ENCODE assay signal across 18 cellular contexts in the genomic region with DNA sequence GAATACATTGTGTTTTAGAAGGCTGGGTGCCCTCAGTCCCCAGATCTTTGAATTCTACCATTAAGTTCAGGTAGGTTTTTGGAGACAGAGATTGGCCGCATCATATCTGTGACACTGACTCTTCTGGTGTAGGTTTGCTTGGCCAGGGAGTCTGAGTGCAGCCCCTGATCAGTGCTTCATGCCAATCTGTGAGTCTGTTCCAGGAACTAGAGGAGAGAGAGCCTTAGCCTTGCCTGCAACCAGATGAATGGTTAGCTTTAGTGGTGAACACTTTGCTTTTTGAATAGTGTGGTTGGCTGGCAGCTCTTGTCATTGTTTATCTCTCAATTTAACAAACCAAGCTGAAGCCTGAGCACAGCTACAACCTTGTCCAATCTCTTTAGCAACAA.
A peak's percentile ranks its signal among the peaks of the same experiment; 100 is the strongest.
DNase-seq lines count a peak whose midpoint lies in the region; ATAC-seq, FAIRE-seq and TF ChIP-seq lines count a peak whose summit lies in the region.
"Had no signal": no experiment of that assay in that cellular context is flagged by ENCODE, and none has a peak within 500 bp of the region (broad histone marks: within the 10 kb centered on the region; RNA-seq: fewer than 3 reads in every experiment).

No MANE protein-coding gene starts in this region.

- intact Hi-C loops in activated CD4-positive, alpha-beta T cell treated with anti-CD3 and anti-CD28 coated beads, Interleukin-2, amount 10 ng/mL, durations not matched to agents 24 days and 14 days (cut with micrococcal nuclease): no loop called here
- intact Hi-C loops in uterus (cut with DNase I; ENCODE audit: low total_unique reads): no loop called here

- no peak for TF ChIP-seq POLR2A in uterus (IDR thresholded peaks at IDR 0.05)

- H3K36me3 Mint-ChIP-seq in activated CD4-positive, alpha-beta T cell treated with anti-CD3 and anti-CD28 coated beads, Interleukin-2, amount 10 ng/mL, durations not matched to agents 24 days and 14 days (ENCODE audit: low read depth): no peaks in the 10 kb centered on the region
- no peaks in the 10 kb centered on the region for H3K36me3 Mint-ChIP-seq in effector memory CD8-positive, alpha-beta T cell (ENCODE audit: insufficient read depth)

- DNase-seq in activated CD4-positive, alpha-beta T cell treated with anti-CD3 and anti-CD28 coated beads, Interleukin-2, amount 10 ng/mL, durations not matched to agents 24 days and 14 days: peak; percentile 70
- DNase-seq in activated CD4-positive, alpha-beta T cell treated with anti-CD3 and anti-CD28 coated beads for 1 hour: no peak
- DNase-seq in HTR-8/SVneo (ENCODE audit: insufficient read length, low spot score) (no peak), uterus (no peak), DMS114 treated with DMSO at 0.1 percent for 48 hours (lab: John Stamatoyannopoulos, UW; ENCODE audit: unreplicated experiment) (no peak), NOMO-1 treated with dmso at 0.1 percent for 144 hours (lab: John Stamatoyannopoulos, UW; ENCODE audit: unreplicated experiment) (no peak)
- no peak for DNase-seq in effector memory CD8-positive, alpha-beta T cell
- DNase-seq: 8988T, C1 segment of cervical spinal cord, DMS153, Karpas-422, NCI-H187 treated with DMSO at 0.1 percent for 48 hours, NCI-H446 had no signal

- no peaks in the 10 kb centered on the region for H3K36me3 ChIP-seq in uterus

- H3K4me1 ChIP-seq in uterus: no peaks in the 10 kb centered on the region

- no peak overlapping the region for H3K4me3 ChIP-seq in uterus
- H3K4me3 ChIP-seq: SK-N-MC had no signal

- no peak overlapping the region for H3K27ac Mint-ChIP-seq in activated CD4-positive, alpha-beta T cell treated with anti-CD3 and anti-CD28 coated beads, Interleukin-2, amount 10 ng/mL, durations not matched to agents 24 days and 14 days
- no peak overlapping the region for H3K27ac Mint-ChIP-seq in effector memory CD8-positive, alpha-beta T cell

- no peak for TF ChIP-seq CTCF in uterus (IDR thresholded peaks at IDR 0.05)

- no peaks in the 10 kb centered on the region for H3K9me3 ChIP-seq in uterus

- peaks cover 5% of the 10 kb centered on the region for H3K27me3 Mint-ChIP-seq in activated CD4-positive, alpha-beta T cell treated with anti-CD3 and anti-CD28 coated beads, Interleukin-2, amount 10 ng/mL, durations not matched to agents 24 days and 14 days
- no peaks in the 10 kb centered on the region for H3K27me3 Mint-ChIP-seq in effector memory CD8-positive, alpha-beta T cell

- FAIRE-seq in HTR-8/SVneo (lab: Jason Lieb, UNC): peak; percentile 9
- FAIRE-seq: HepG2 had no signal

- H3K27me3 ChIP-seq in uterus: no peaks in the 10 kb centered on the region

- H3K4me1 Mint-ChIP-seq in activated CD4-positive, alpha-beta T cell treated with anti-CD3 and anti-CD28 coated beads, Interleukin-2, amount 10 ng/mL, durations not matched to agents 24 days and 14 days: peaks cover 9% of the 10 kb centered on the region
- H3K4me1 Mint-ChIP-seq in effector memory CD8-positive, alpha-beta T cell (ENCODE audit: low read depth in 2 of 2): peaks cover 5 to 8% of the 10 kb centered on the region in 2 donors

- no peak overlapping the region for H3K4me3 Mint-ChIP-seq in activated CD4-positive, alpha-beta T cell treated with anti-CD3 and anti-CD28 coated beads, Interleukin-2, amount 10 ng/mL, durations not matched to agents 24 days and 14 days
- peak overlapping the region in 1 of 2 donors; percentile 31 for H3K4me3 Mint-ChIP-seq in effector memory CD8-positive, alpha-beta T cell

- H3K27ac ChIP-seq in uterus: peak overlapping the region; percentile 17 to 75
- H3K27ac ChIP-seq: SK-N-MC had no signal

- ATAC-seq in effector memory CD8-positive, alpha-beta T cell (replicated peaks): peak; percentile 36
- no peak for ATAC-seq in HG03571 (IDR thresholded peaks at IDR 0.05; ENCODE audit: unreplicated experiment)
- ATAC-seq: HepG2, Panc1, Right ventricle myocardium inferior had no signal

- H3K9me3 Mint-ChIP-seq in activated CD4-positive, alpha-beta T cell treated with anti-CD3 and anti-CD28 coated beads, Interleukin-2, amount 10 ng/mL, durations not matched to agents 24 days and 14 days: no peaks in the 10 kb centered on the region
- H3K9me3 Mint-ChIP-seq in effector memory CD8-positive, alpha-beta T cell: no peaks in the 10 kb centered on the region
